ENCODE assay signal across 14 cellular contexts in the genomic region with DNA sequence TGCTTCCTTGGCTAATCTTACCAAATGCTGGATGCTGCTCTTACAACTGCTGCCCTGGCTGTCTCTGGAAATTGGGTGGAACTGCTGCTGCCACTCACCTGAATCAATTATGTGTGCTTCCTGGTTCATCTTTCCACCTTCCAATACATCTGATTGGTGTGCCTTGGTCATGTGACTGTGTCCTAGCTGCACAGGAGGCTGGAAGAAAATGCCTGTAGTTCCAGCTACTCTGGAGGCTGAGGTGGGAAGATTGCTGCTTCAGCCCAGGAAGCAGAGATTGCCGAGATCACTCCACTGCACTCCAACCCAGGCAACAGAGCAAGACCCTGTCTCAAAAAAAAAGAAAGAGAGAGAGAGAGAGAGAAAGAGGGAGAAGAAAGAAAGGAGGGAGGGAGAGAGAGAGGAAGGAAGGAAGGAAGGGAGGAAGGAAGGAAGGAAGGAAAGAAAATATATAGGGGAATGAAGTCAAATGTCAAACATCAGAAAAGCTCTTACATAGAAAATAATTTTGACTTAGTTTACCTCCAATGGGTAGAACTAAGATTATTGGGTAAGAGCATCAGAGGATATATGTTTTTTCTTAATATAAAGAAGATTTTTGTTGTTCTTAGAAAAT. TPM values are rescaled to one million over a fixed set of nuclear protein-coding genes. Genes with fewer than 3 reads are reported as not detected.
A peak's percentile ranks its signal among the peaks of the same experiment; 100 is the strongest.
DNase-seq lines count a peak whose midpoint lies in the region; ATAC-seq, FAIRE-seq and TF ChIP-seq lines count a peak whose summit lies in the region.
"Had no signal": no experiment of that assay in that cellular context is flagged by ENCODE, and none has a peak within 500 bp of the region (broad histone marks: within the 10 kb centered on the region; RNA-seq: fewer than 3 reads in every experiment).

No MANE protein-coding gene starts in this region.

- TF ChIP-seq EP300 in K562 (IDR thresholded peaks at IDR 0.05; ENCODE audit: low read length) (no peak), suprapubic skin (IDR thresholded peaks at IDR 0.05) (no peak)

- no peak overlapping the region for H2BK20ac ChIP-seq in IMR-90 (ENCODE audit: low read depth, low read length)

- no peak overlapping the region for H2BK5ac ChIP-seq in IMR-90 (ENCODE audit: low read depth, low read length, poor library complexity, severe bottlenecking)
- H2BK5ac ChIP-seq in trophoblast cell (ENCODE audit: low read depth, low read length, poor library complexity) = no peak overlapping the region

- in situ Hi-C loops in IMR-90 (cut with MboI; ENCODE audit: low sequenced_read_pairs) = no loop called here
- in situ Hi-C loops in K562 (cut with MboI) = no loop called here

- H3K9me3 Mint-ChIP-seq in activated CD4-positive, alpha-beta T cell treated with anti-CD3 and anti-CD28 coated beads, Interleukin-2, amount 10 ng/mL, durations not matched to agents 24 days and 14 days = peaks cover 5% of the 10 kb centered on the region

- H4K91ac ChIP-seq in IMR-90 (ENCODE audit: insufficient read depth, low read depth, low read length) = no peak overlapping the region
- H4K91ac ChIP-seq in trophoblast cell (ENCODE audit: low read depth, low read length) = no peak overlapping the region

- H3K9me1 ChIP-seq in IMR-90 (ENCODE audit: insufficient read depth, low read length) (no peaks in the 10 kb centered on the region), K562 (ENCODE audit: control insufficient read depth, insufficient read depth, low read length) (no peaks in the 10 kb centered on the region)

- H2AK5ac ChIP-seq in IMR-90 (ENCODE audit: low read depth, low read length) (no peak overlapping the region), trophoblast cell (ENCODE audit: low read length) (no peak overlapping the region)

- TF ChIP-seq POLR2A in IMR-90 (IDR thresholded peaks at IDR 0.05; ENCODE audit: low read depth, low read length) = no peak
- TF ChIP-seq POLR2A in K562 (conservative IDR thresholded peaks at IDR 0.05) = no peak
- no peak for TF ChIP-seq POLR2A in thyroid gland (IDR thresholded peaks at IDR 0.05)
- no peak for TF ChIP-seq POLR2A in suprapubic skin (IDR thresholded peaks at IDR 0.05)

- H3K4me2 ChIP-seq in IMR-90 (ENCODE audit: low read depth, low read length) (no peak overlapping the region), K562 (ENCODE audit: insufficient read depth, low read length) (no peak overlapping the region), trophoblast cell (ENCODE audit: low read length) (no peak overlapping the region)
- H3K4me2 ChIP-seq: hepatocyte, smooth muscle cell had no signal

- H2AK9ac ChIP-seq in IMR-90 (replicated peaks; ENCODE audit: low read depth, low read length, poor library complexity) = no peak overlapping the region

- dilution Hi-C loops in IMR-90 (cut with HindIII; ENCODE audit: low sequenced_read_pairs, unreplicated experiment) = no loop called here

- H2BK12ac ChIP-seq in trophoblast cell (ENCODE audit: low read length) = no peak overlapping the region

- H3K27ac ChIP-seq in IMR-90 (ENCODE audit: insufficient read depth, low read length) (no peak overlapping the region), K562 (ENCODE audit: extremely low read depth, low read depth, low read length) (no peak overlapping the region), trophoblast cell (ENCODE audit: low read depth, low read length) (no peak overlapping the region), thyroid gland (no peak overlapping the region), suprapubic skin (no peak overlapping the region)
- H3K27ac ChIP-seq: hepatocyte, parathyroid adenoma, SK-N-MC had no signal

- H3K27me3 ChIP-seq in IMR-90 (ENCODE audit: control insufficient read depth, insufficient read depth, low read length) (no peaks in the 10 kb centered on the region; the same call in 1 of the 2 replicates), K562 (ENCODE audit: control insufficient read depth in 2 of 2, insufficient read depth in 2 of 2, low read length in 2 of 2) (peaks cover 2 to 10% of the 10 kb centered on the region in 2 experiments; a peak in 3 of 5 replicates), trophoblast cell (ENCODE audit: insufficient read depth, low read length) (no peaks in the 10 kb centered on the region), thyroid gland (no peaks in the 10 kb centered on the region), suprapubic skin (no peaks in the 10 kb centered on the region)
- H3K27me3 ChIP-seq: hepatocyte had no signal

- TF ChIP-seq RAD21 in IMR-90 (IDR thresholded peaks at IDR 0.05; ENCODE audit: low read length) (no peak), K562 (CRISPR knock-in tag; conservative IDR thresholded peaks at IDR 0.05 in 1 of 2, IDR thresholded peaks at IDR 0.05 in 1 of 2) (no peak)

- H3K4me3 Mint-ChIP-seq in activated CD4-positive, alpha-beta T cell treated with anti-CD3 and anti-CD28 coated beads, Interleukin-2, amount 10 ng/mL, durations not matched to agents 24 days and 14 days = no peak overlapping the region

- CTCF ChIA-PET in IMR-90 (lab: Yijun Ruan, JAX) = interaction anchor here (0.6 to 1.4 kb wide), 5 partner anchors 10 to 469 kb away, joined by 3 to 10 read pairs (median 4); a partner anchor contains a TSS
- CTCF ChIA-PET in K562 (lab: Yijun Ruan, JAX; ENCODE audit: low intra/inter-chr PET ratio) = interaction anchor here (1.7 to 2.9 kb wide), 2 partner anchors 30 to 34 kb away, joined by 9 to 16 read pairs; a partner anchor contains a TSS

- no peak overlapping the region for H3K18ac ChIP-seq in IMR-90 (ENCODE audit: low read depth, low read length)
- H3K18ac ChIP-seq in trophoblast cell (ENCODE audit: low read length) = no peak overlapping the region

- no peak overlapping the region for H3K4me3 ChIP-seq in IMR-90 (ENCODE audit: insufficient read depth, low read depth, low read length)
- no peak overlapping the region for H3K4me3 ChIP-seq in K562
- no peak overlapping the region for H3K4me3 ChIP-seq in trophoblast cell (ENCODE audit: low read depth, low read length)
- H3K4me3 ChIP-seq in thyroid gland (replicated peaks in 1 of 3) = no peak overlapping the region
- no peak overlapping the region for H3K4me3 ChIP-seq in suprapubic skin
- H3K4me3 ChIP-seq: hepatocyte, SK-N-MC, smooth muscle cell had no signal

- DNase-seq in activated CD4-positive, alpha-beta T cell treated with anti-CD3 and anti-CD28 coated beads, Interleukin-2, amount 10 ng/mL, durations not matched to agents 24 days and 14 days = no peak
- DNase-seq in activated CD4-positive, alpha-beta T cell treated with anti-CD3 and anti-CD28 coated beads, Interleukin-2, amount 50 U/mL, for 4 hours = no peak
- no peak for DNase-seq in IMR-90
- DNase-seq in K562 (ENCODE audit: extremely low read depth in 1 of 4, low spot score in 3 of 4) = peak in 1 of 4 experiments; percentile 48
- DNase-seq in trophoblast cell = peak; percentile 69 to 82
- no peak for DNase-seq in thyroid gland
- DNase-seq in SKM-1 treated with dmso at 0.1 percent for 144 hours (lab: John Stamatoyannopoulos, UW; ENCODE audit: unreplicated experiment) = no peak
- no peak for DNase-seq in suprapubic skin (ENCODE audit: low spot score in 2 of 2)
- DNase-seq: NCI-H1436 treated with DMSO at 0.1 percent for 48 hours had no signal

- H3K4me1 ChIP-seq in IMR-90 (ENCODE audit: control insufficient read depth, insufficient read depth, low read length) (no peaks in the 10 kb centered on the region), K562 (replicated peaks in 1 of 2; ENCODE audit: control insufficient read depth in 2 of 2, insufficient read depth in 2 of 2, low read length in 2 of 2) (peaks cover 0 to 3% of the 10 kb centered on the region in 2 experiments; a peak in 1 of 5 replicates), trophoblast cell (ENCODE audit: control insufficient read depth in 1 of 2, insufficient read depth in 2 of 2, low read length in 2 of 2) (no peaks in the 10 kb centered on the region), thyroid gland (no peaks in the 10 kb centered on the region), suprapubic skin (no peaks in the 10 kb centered on the region)
- H3K4me1 ChIP-seq: parathyroid adenoma had no signal

- H3K79me1 ChIP-seq in IMR-90 (ENCODE audit: low read depth in 1 of 2, low read length in 2 of 2) (no peaks in the 10 kb centered on the region), trophoblast cell (ENCODE audit: low read length) (no peaks in the 10 kb centered on the region)

- H3K79me2 ChIP-seq in K562 (ENCODE audit: control insufficient read depth, insufficient read depth, low read length) = no peaks in the 10 kb centered on the region
- no peaks in the 10 kb centered on the region for H3K79me2 ChIP-seq in trophoblast cell (ENCODE audit: control insufficient read depth, insufficient read depth, low read length, poor library complexity)
- H3K79me2 ChIP-seq: hepatocyte, parathyroid adenoma had no signal

- H3K14ac ChIP-seq in IMR-90 (replicated peaks; ENCODE audit: low read depth, low read length) (no peak overlapping the region), trophoblast cell (ENCODE audit: low read length) (no peak overlapping the region)

- peak overlapping the region; percentile 64 for H2AFZ ChIP-seq in IMR-90 (replicated peaks; ENCODE audit: low read length, poor library complexity)
- H2AFZ ChIP-seq in K562 (ENCODE audit: low read depth, low read length) = no peak overlapping the region
- no peak overlapping the region for H2AFZ ChIP-seq in trophoblast cell (ENCODE audit: insufficient read depth, low read length, poor library complexity)
- H2AFZ ChIP-seq: hepatocyte had no signal

- H3K4ac ChIP-seq in IMR-90 (ENCODE audit: low read depth, low read length) (no peak overlapping the region), trophoblast cell (ENCODE audit: low read depth, low read length) (no peak overlapping the region)

- no peaks in the 10 kb centered on the region for H4K20me1 ChIP-seq in IMR-90 (ENCODE audit: insufficient read depth, low read length)
- H4K20me1 ChIP-seq in K562 (replicated peaks; ENCODE audit: control insufficient read depth, insufficient read depth, low read length) = no peaks in the 10 kb centered on the region

- H3K9me3 ChIP-seq in IMR-90 (ENCODE audit: control insufficient read depth, insufficient read depth, low read length) = no peaks in the 10 kb centered on the region
- 0 out of 2 replicates have a peak, but pooled peaks cover 4% of the 10 kb centered on the region for H3K9me3 ChIP-seq in K562 (replicated peaks; ENCODE audit: control insufficient read depth, insufficient read depth, low read depth, low read length)
- peaks cover 4% of the 10 kb centered on the region for H3K9me3 ChIP-seq in trophoblast cell (ENCODE audit: insufficient read depth, low read depth, low read length)
- H3K9me3 ChIP-seq in thyroid gland = no peaks in the 10 kb centered on the region
- no peaks in the 10 kb centered on the region for H3K9me3 ChIP-seq in suprapubic skin

- no CpG with 5 or more reads among the region's 1 CpG for WGBS in IMR-90 (ENCODE audit: extremely low coverage in 2 of 2, insufficient read length in 1 of 2), 2 experiments
- WGBS in K562 (ENCODE audit: insufficient coverage, low coverage, missing lambda C conversion rate) = 40% methylated on average over 1 of the region's 1 CpG
- no CpG with 5 or more reads among the region's 1 CpG for WGBS in trophoblast cell (ENCODE audit: extremely low coverage, insufficient coverage, insufficient read length)
- WGBS in thyroid gland, 2 donors = 100% methylated on average over 1 of the region's 1 CpG
- 100% methylated on average over 1 of the region's 1 CpG for WGBS in suprapubic skin

- TF ChIP-seq CTCF in IMR-90 (conservative IDR thresholded peaks at IDR 0.05; ENCODE audit: low read depth, low read length) (no peak), K562 (IDR thresholded peaks at IDR 0.05 in 2 of 3, conservative IDR thresholded peaks at IDR 0.05 in 1 of 3; ENCODE audit: insufficient read depth in 2 of 3, low read depth in 1 of 3, low read length in 3 of 3) (no peak), thyroid gland (IDR thresholded peaks at IDR 0.05) (no peak), suprapubic skin (IDR thresholded peaks at IDR 0.05) (no peak)

- no peak overlapping the region for H2BK15ac ChIP-seq in IMR-90 (ENCODE audit: low read depth, low read length)

- H4K12ac ChIP-seq in trophoblast cell (ENCODE audit: low read depth, low read length) = no peak overlapping the region

- H3K4me1 Mint-ChIP-seq in activated CD4-positive, alpha-beta T cell treated with anti-CD3 and anti-CD28 coated beads, Interleukin-2, amount 10 ng/mL, durations not matched to agents 24 days and 14 days = peaks cover 17% of the 10 kb centered on the region

- FAIRE-seq in K562 (lab: Jason Lieb, UNC) = peak; percentile 61
- FAIRE-seq: bronchial epithelial cell had no signal

- BruUV-seq in IMR-90 (replicated peaks; lab: Mats Ljungman, UMichigan) (no TSS peak), K562 (replicated peaks; lab: Mats Ljungman, UMichigan) (no TSS peak)

- H3K23ac ChIP-seq in IMR-90 (ENCODE audit: low read depth, low read length) (no peak overlapping the region), trophoblast cell (ENCODE audit: low read length) (no peak overlapping the region)

- no peak overlapping the region for H3K9ac ChIP-seq in IMR-90 (ENCODE audit: low read depth, low read length)
- no peak overlapping the region for H3K9ac ChIP-seq in K562 (ENCODE audit: insufficient read depth in 1 of 2, low read depth in 2 of 2, low read length in 2 of 2)
- H3K9ac ChIP-seq in trophoblast cell (ENCODE audit: low read length) = no peak overlapping the region
- H3K9ac ChIP-seq: parathyroid adenoma had no signal

- H3K27me3 Mint-ChIP-seq in activated CD4-positive, alpha-beta T cell treated with anti-CD3 and anti-CD28 coated beads, Interleukin-2, amount 10 ng/mL, durations not matched to agents 24 days and 14 days = no peaks in the 10 kb centered on the region

- H3K27ac Mint-ChIP-seq in activated CD4-positive, alpha-beta T cell treated with anti-CD3 and anti-CD28 coated beads, Interleukin-2, amount 10 ng/mL, durations not matched to agents 24 days and 14 days = peak overlapping the region; percentile 6

- H3K36me3 ChIP-seq in IMR-90 (ENCODE audit: control insufficient read depth, insufficient read depth, low read length) = no peaks in the 10 kb centered on the region
- no peaks in the 10 kb centered on the region for H3K36me3 ChIP-seq in K562 (ENCODE audit: control insufficient read depth, insufficient read depth, low read length)
- no peaks in the 10 kb centered on the region for H3K36me3 ChIP-seq in trophoblast cell (ENCODE audit: control insufficient read depth in 1 of 2, insufficient read depth in 2 of 2, low read length in 2 of 2)
- no peaks in the 10 kb centered on the region for H3K36me3 ChIP-seq in thyroid gland
- peaks cover 10% of the 10 kb centered on the region for H3K36me3 ChIP-seq in suprapubic skin

- no peak overlapping the region for H4K5ac ChIP-seq in IMR-90 (ENCODE audit: low read depth, low read length)

- H4K8ac ChIP-seq in IMR-90 (ENCODE audit: low read depth in 2 of 2, low read length in 2 of 2) (no peak overlapping the region), trophoblast cell (ENCODE audit: low read depth, low read length) (no peak overlapping the region)

- H3K36me3 Mint-ChIP-seq in activated CD4-positive, alpha-beta T cell treated with anti-CD3 and anti-CD28 coated beads, Interleukin-2, amount 10 ng/mL, durations not matched to agents 24 days and 14 days (ENCODE audit: low read depth) = peaks cover 34% of the 10 kb centered on the region

- no peak overlapping the region for H3K56ac ChIP-seq in IMR-90 (ENCODE audit: extremely low read depth, insufficient read depth, low read length)

- intact Hi-C loops in activated CD4-positive, alpha-beta T cell treated with anti-CD3 and anti-CD28 coated beads, Interleukin-2, amount 10 ng/mL, durations not matched to agents 24 days and 14 days (cut with micrococcal nuclease) = no loop called here
- intact Hi-C loops in IMR-90 (cut with micrococcal nuclease) (no loop called here), K562 (cut with micrococcal nuclease) (no loop called here), thyroid gland (cut with DNase I) (no loop called here)

- POLR2A ChIA-PET in IMR-90 (lab: Charles Lee; ENCODE audit: unreplicated experiment) = no interaction called here
- POLR2A ChIA-PET in K562 (lab: Yijun Ruan, JAX) = interaction anchor here (0.8 to 0.9 kb wide), 3 partner anchors 14 to 46 kb away, joined by 3 to 4 read pairs (median 3); a partner anchor contains a TSS

- ATAC-seq in IMR-90 (ENCODE audit: low read depth) (no peak), K562 (0 out of 3 replicates have a peak, but pooled peaks have one; percentile 40)

- H2BK120ac ChIP-seq in IMR-90 (ENCODE audit: low read depth, low read length) (no peak overlapping the region), trophoblast cell (ENCODE audit: insufficient read depth, low read length, poor library complexity) (no peak overlapping the region)

RNA-seq across cellular contexts. Expression of a gene that starts 14.1 kb away (rescaled TPM):
- total RNA-seq in activated CD4-positive, alpha-beta T cell treated with anti-CD3 and anti-CD28 coated beads, Interleukin-2, amount 10 ng/mL, durations not matched to agents 24 days and 14 days = 19.0 TPM in 2 replicates
- total RNA-seq in IMR-90 (2012; rRNA removed) = 10.0 and 10.4 TPM in 2 replicates
- polyA plus RNA-seq in IMR-90 (2012; rRNA removed) = 69.0 and 78.3 TPM in 2 replicates
- 29.4 and 63.1 TPM in 2 replicates for polyA plus RNA-seq in IMR-90 (2012; cell fraction: cytosol; rRNA removed)
- 86.7 and 158 TPM in 2 replicates for polyA plus RNA-seq in IMR-90 (2012; cell fraction: nucleus; rRNA removed; ENCODE audit: low replicate concordance)
- total RNA-seq in K562 (2011; cell fraction: chromatin; rRNA removed; ENCODE audit: low replicate concordance) = 15.0 and 29.8 TPM in 2 replicates
- 15.7 and 18.3 TPM in 2 replicates for total RNA-seq in K562 (2011; cell fraction: nucleolus; rRNA removed)
- 17.1 and 18.0 TPM in 2 replicates for total RNA-seq in K562 (2011; cell fraction: nucleoplasm; rRNA removed)
- total RNA-seq in K562 (2014; rRNA removed) = 3.8 and 5.1 TPM in 2 replicates
- total RNA-seq in K562 (2014; rRNA removed; fragmentation: Illumina TruSeq; extraction: Trizol) = 1.7 and 2.0 TPM in 2 replicates
- 3.1 and 3.3 TPM in 2 replicates for total RNA-seq in K562 (2015; rRNA removed; fragmentation: Illumina TruSeq; extraction: Trizol)
- total RNA-seq in K562 (2021) = 11.4 and 13.2 TPM in 2 replicates
- polyA plus RNA-seq in K562 (2011; rRNA removed) = 8.1 and 18.2 TPM in 2 replicates
- polyA plus RNA-seq in K562 (2011; cell fraction: cytosol; rRNA removed) = 16.0 and 18.8 TPM in 2 replicates
- polyA plus RNA-seq in K562 (2011; cell fraction: nucleus; rRNA removed) = 26.6 and 29.0 TPM in 2 replicates
- polyA plus RNA-seq in K562 (2012) = 10.8 and 20.2 TPM in 2 replicates
- polyA plus RNA-seq in K562 (2014; fragmentation: Illumina TruSeq; extraction: Trizol) = 9.2 and 11.4 TPM in 2 replicates
- under 1 TPM; 0.14 to 0.18 TPM for polyA plus RNA-seq in K562 (2014; fragmentation: Nextera tagmentation; extraction: Ambion mirVana)
- polyA plus RNA-seq in K562 (2014; rRNA removed) = 9.5 and 9.7 TPM in 2 replicates
- polyA minus RNA-seq in K562 (2011; rRNA and poly(A)+ RNA removed) = 7.2 TPM in 2 replicates
- 6.5 and 10.1 TPM in 2 replicates for polyA minus RNA-seq in K562 (2011; cell fraction: cytosol; rRNA and poly(A)+ RNA removed)
- 5.0 and 6.9 TPM in 2 replicates for polyA minus RNA-seq in K562 (2011; cell fraction: nucleus; rRNA and poly(A)+ RNA removed)
- polyA plus RNA-seq in trophoblast cell (2013) = 72.3 and 76.8 TPM in 2 replicates
- total RNA-seq in thyroid gland = 10 to 100 TPM; 17.3 to 40.3 (median 35.9) TPM
- total RNA-seq in suprapubic skin = 10 to 100 TPM; 23.4 to 31.4 (median 26.9) TPM

RNA-seq across cellular contexts. Expression of a gene that starts 30.6 kb away (rescaled TPM):
- total RNA-seq in activated CD4-positive, alpha-beta T cell treated with anti-CD3 and anti-CD28 coated beads, Interleukin-2, amount 10 ng/mL, durations not matched to agents 24 days and 14 days = 103 and 113 TPM in 2 replicates
- 1.9 and 2.5 TPM in 2 replicates for total RNA-seq in IMR-90 (2012; rRNA removed)
- 4.1 and 4.2 TPM in 2 replicates for polyA plus RNA-seq in IMR-90 (2012; rRNA removed)
- polyA plus RNA-seq in IMR-90 (2012; cell fraction: cytosol; rRNA removed) = 1.6 and 3.0 TPM in 2 replicates
- polyA plus RNA-seq in IMR-90 (2012; cell fraction: nucleus; rRNA removed; ENCODE audit: low replicate concordance) = 13.7 and 15.7 TPM in 2 replicates
- 16.1 and 32.8 TPM in 2 replicates for total RNA-seq in K562 (2011; cell fraction: chromatin; rRNA removed; ENCODE audit: low replicate concordance)
- 31.3 and 33.7 TPM in 2 replicates for total RNA-seq in K562 (2011; cell fraction: nucleolus; rRNA removed)
- 22.9 and 25.3 TPM in 2 replicates for total RNA-seq in K562 (2011; cell fraction: nucleoplasm; rRNA removed)
- 42.0 and 43.4 TPM in 2 replicates for total RNA-seq in K562 (2014; rRNA removed)
- 10.0 and 13.5 TPM in 2 replicates for total RNA-seq in K562 (2014; rRNA removed; fragmentation: Illumina TruSeq; extraction: Trizol)
- total RNA-seq in K562 (2015; rRNA removed; fragmentation: Illumina TruSeq; extraction: Trizol) = 22.7 and 24.5 TPM in 2 replicates
- total RNA-seq in K562 (2021) = 30.9 and 37.8 TPM in 2 replicates
- 27.5 and 42.7 TPM in 2 replicates for polyA plus RNA-seq in K562 (2011; rRNA removed)
- polyA plus RNA-seq in K562 (2011; cell fraction: cytosol; rRNA removed) = 38.6 and 39.4 TPM in 2 replicates
- polyA plus RNA-seq in K562 (2011; cell fraction: nucleus; rRNA removed) = 97.0 and 136 TPM in 2 replicates
- polyA plus RNA-seq in K562 (2012) = 23.2 and 45.2 TPM in 2 replicates
- 15.9 and 22.0 TPM in 2 replicates for polyA plus RNA-seq in K562 (2014; fragmentation: Illumina TruSeq; extraction: Trizol)
- 1 to 10 TPM; 1.3 to 1.4 TPM for polyA plus RNA-seq in K562 (2014; fragmentation: Nextera tagmentation; extraction: Ambion mirVana)
- 44.6 and 45.7 TPM in 2 replicates for polyA plus RNA-seq in K562 (2014; rRNA removed)
- polyA minus RNA-seq in K562 (2011; rRNA and poly(A)+ RNA removed) = 22.7 and 23.2 TPM in 2 replicates
- 15.9 and 23.3 TPM in 2 replicates for polyA minus RNA-seq in K562 (2011; cell fraction: cytosol; rRNA and poly(A)+ RNA removed)
- 25.7 and 35.2 TPM in 2 replicates for polyA minus RNA-seq in K562 (2011; cell fraction: nucleus; rRNA and poly(A)+ RNA removed)
- polyA plus RNA-seq in trophoblast cell (2013) = 2.9 TPM in 2 replicates
- 1 to 10 TPM; 5.2 to 9.3 (median 6.0) TPM for total RNA-seq in thyroid gland
- 10 to 100 TPM; 28.0 to 99.9 (median 35.5) TPM for total RNA-seq in suprapubic skin

Comparison
In these comparisons a context has a peak if more than half of its experiments do, and no peak if none do; other contexts are left out.
1. DNase-seq: peak in trophoblast cell (2 of 2); none in activated CD4-positive, alpha-beta T cell treated with anti-CD3 and anti-CD28 coated beads, Interleukin-2, amount 10 ng/mL, durations not matched to agents 24 days and 14 days (single experiment), activated CD4-positive, alpha-beta T cell treated with anti-CD3 and anti-CD28 coated beads, Interleukin-2, amount 50 U/mL, for 4 hours (0 of 2), IMR-90 (single experiment), thyroid gland (0 of 2), SKM-1 treated with dmso at 0.1 percent for 144 hours (single experiment) and suprapubic skin (0 of 2).